9 cellular contexts compared by ENCODE assay signal in the genomic region with DNA sequence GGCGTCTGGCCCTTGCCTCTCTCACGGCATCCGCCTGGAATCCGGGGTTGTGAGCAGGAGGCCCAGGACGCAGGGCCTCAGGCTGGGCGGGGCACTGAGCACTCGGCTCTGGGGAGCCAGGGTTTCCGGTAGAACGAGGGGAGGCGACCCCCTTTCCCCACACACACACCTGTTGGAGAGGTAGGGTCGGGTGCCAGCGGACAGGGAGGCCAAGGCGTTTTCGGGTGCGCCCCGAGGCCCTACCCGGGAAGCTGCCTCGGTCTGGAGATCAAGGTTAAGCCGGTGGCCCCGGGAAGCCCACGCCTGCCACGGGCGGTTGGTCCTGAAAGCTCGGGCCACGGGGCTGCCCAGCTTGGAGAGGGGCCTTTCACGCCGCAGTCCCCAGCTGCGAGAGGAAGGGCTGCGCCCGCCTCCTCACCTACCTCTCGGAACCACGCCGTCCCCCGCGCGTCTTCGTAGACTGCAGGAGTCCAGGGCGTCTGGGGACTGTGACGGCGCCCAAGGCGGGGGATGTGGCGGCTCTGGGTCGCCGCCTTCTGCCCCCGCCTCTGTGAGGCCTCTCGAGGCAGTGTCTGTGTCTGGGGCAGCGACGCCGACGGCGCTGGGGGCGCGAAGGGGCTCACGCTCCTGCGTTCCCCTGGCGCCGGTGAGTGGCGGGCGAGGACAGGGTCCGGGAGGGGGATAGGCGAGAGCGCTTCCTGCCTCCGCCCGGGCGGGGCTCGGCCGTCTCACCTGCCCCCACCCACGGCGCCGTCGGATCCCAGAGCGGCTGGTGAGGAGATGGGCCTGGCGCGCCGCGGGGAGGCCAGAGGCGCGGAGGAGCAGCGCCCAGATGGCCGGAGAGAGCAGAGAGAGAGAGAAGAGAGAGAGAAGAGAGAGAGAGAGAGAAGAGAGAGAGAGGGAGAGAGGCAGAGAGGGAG. TPM values are rescaled to one million over a fixed set of nuclear protein-coding genes. Genes with fewer than 3 reads are reported as not detected.
DNase-seq lines count a peak whose midpoint lies in the region; ATAC-seq and TF ChIP-seq lines count a peak whose summit lies in the region.
"Had no signal": no experiment of that assay in that cellular context is flagged by ENCODE, and none has a peak within 500 bp of the region (broad histone marks: within the 10 kb centered on the region; RNA-seq: fewer than 3 reads in every experiment).

No MANE protein-coding gene starts in this region.

- WGBS in neuronal stem cell (ENCODE audit: extremely low coverage in 2 of 2, insufficient read length in 2 of 2, insufficient replicate concordance in 1 of 2), 2 donors = no CpG with 5 or more reads among the region's 80 CpGs

- H3K4ac ChIP-seq in neuronal stem cell (ENCODE audit: low read length) = no peak overlapping the region

- no peak overlapping the region for H2AK5ac ChIP-seq in neuronal stem cell (ENCODE audit: low read depth, low read length)

- no peak overlapping the region for H4K8ac ChIP-seq in neuronal stem cell (ENCODE audit: low read depth, low read length)

- peak overlapping the region; percentile 35 for H2AFZ ChIP-seq in neuronal stem cell (ENCODE audit: low read length)

- no peak overlapping the region for H3K18ac ChIP-seq in neuronal stem cell (ENCODE audit: low read length)

- H2BK5ac ChIP-seq in neuronal stem cell (ENCODE audit: low read length) = no peak overlapping the region

- no peak overlapping the region for H3K4me2 ChIP-seq in neuronal stem cell (ENCODE audit: insufficient read depth, low read length, poor library complexity, severe bottlenecking)

- ATAC-seq in GM21360 (IDR thresholded peaks at IDR 0.05; ENCODE audit: unreplicated experiment) (no peak), GM21381 (IDR thresholded peaks at IDR 0.05; ENCODE audit: unreplicated experiment) (no peak)

- TF ChIP-seq CTCF in NB4 (IDR thresholded peaks at IDR 0.05; ENCODE audit: low read depth, low read length) = no peak
- no peak for TF ChIP-seq CTCF in astrocyte of the spinal cord (IDR thresholded peaks at IDR 0.05; ENCODE audit: low read depth, low read length)

- no peak overlapping the region for H3K27ac ChIP-seq in neuronal stem cell (replicated peaks; ENCODE audit: low read length)

- H3K9me3 ChIP-seq in neuronal stem cell (replicated peaks in 1 of 2; ENCODE audit: control insufficient read depth in 2 of 2, insufficient read depth in 1 of 2, low read depth in 1 of 2, low read length in 2 of 2) = peaks cover 2 to 3% of the 10 kb centered on the region in 2 donors

- no peak overlapping the region for H2BK15ac ChIP-seq in neuronal stem cell (ENCODE audit: low read length)

- no peak overlapping the region for H4K91ac ChIP-seq in neuronal stem cell (ENCODE audit: low read depth, low read length, poor library complexity)

- H3K4me1 ChIP-seq in neuronal stem cell (ENCODE audit: control insufficient read depth in 2 of 2, insufficient read depth in 1 of 2, low read depth in 1 of 2, low read length in 2 of 2) = no peaks in the 10 kb centered on the region

- peak overlapping the region; percentile 17 for H3K14ac ChIP-seq in neuronal stem cell (ENCODE audit: low read length)

- in situ Hi-C loops in astrocyte of the spinal cord (cut with HindIII; ENCODE audit: low sequenced_read_pairs) = no loop called here

- H3K4me3 ChIP-seq in NB4 (ENCODE audit: low read depth, low read length) (no peak overlapping the region), astrocyte of the spinal cord (ENCODE audit: low read depth, low read length) (peak overlapping the region; percentile 48), neuronal stem cell (ENCODE audit: low read length in 2 of 2) (no peak overlapping the region)

- H3K9ac ChIP-seq in neuronal stem cell (ENCODE audit: low read depth, low read length, poor library complexity) = no peak overlapping the region

- peak overlapping the region; percentile 90 for H3K23ac ChIP-seq in neuronal stem cell (ENCODE audit: low read depth, low read length, poor library complexity)

- H3K79me1 ChIP-seq in neuronal stem cell (ENCODE audit: low read depth, low read length) = no peaks in the 10 kb centered on the region

- DNase-seq in GM03348 (ENCODE audit: low spot score) (peak; percentile 75), NB4 (ENCODE audit: low read depth) (peak; percentile 21), astrocyte of the spinal cord (ENCODE audit: low read depth, low spot score) (peak; percentile 39), neuronal stem cell (ENCODE audit: low spot score) (no peak), NCI-H2171 (lab: John Stamatoyannopoulos, UW) (no peak)
- DNase-seq in effector CD8-positive, alpha-beta T cell (lab: John Stamatoyannopoulos, UW) = no peak
- DNase-seq: right cardiac atrium had no signal

- TF ChIP-seq POLR2A in NB4 (IDR thresholded peaks at IDR 0.05; ENCODE audit: extremely low read depth, insufficient read length) = no peak

- H2BK120ac ChIP-seq in neuronal stem cell (ENCODE audit: low read depth, low read length) = no peak overlapping the region

- peaks cover 45 to 85% (median 79%) of the 10 kb centered on the region in 3 experiments for H3K27me3 ChIP-seq in neuronal stem cell (ENCODE audit: control insufficient read depth in 3 of 3, insufficient read depth in 3 of 3, low read depth in 1 of 3, low read length in 3 of 3)

- no peak overlapping the region for H2BK12ac ChIP-seq in neuronal stem cell (ENCODE audit: low read length)

- no peaks in the 10 kb centered on the region for H3K36me3 ChIP-seq in neuronal stem cell (replicated peaks in 1 of 2; ENCODE audit: control insufficient read depth in 2 of 2, insufficient read depth in 2 of 2, low read length in 2 of 2)

RNA-seq across cellular contexts. Expression of gene HOXB9, which starts 20.3 kb away (rescaled TPM):
- polyA plus RNA-seq in neuronal stem cell (2013, experiment 1 of 2) = not detected
- polyA plus RNA-seq in neuronal stem cell (2013, experiment 2 of 2) = not detected

RNA-seq across cellular contexts. Expression of gene HOXB8, which starts 31.4 kb away (rescaled TPM):
- polyA plus RNA-seq in neuronal stem cell (2013, experiment 1 of 2) = not detected
- not detected for polyA plus RNA-seq in neuronal stem cell (2013, experiment 2 of 2)
- polyA plus RNA-seq: right cardiac atrium had no signal

RNA-seq across cellular contexts. Expression of gene HOXB7, which starts 35.6 kb away (rescaled TPM):
- not detected for polyA plus RNA-seq in neuronal stem cell (2013, experiment 1 of 2)
- polyA plus RNA-seq in neuronal stem cell (2013, experiment 2 of 2) = not detected

RNA-seq across cellular contexts. Expression of gene HOXB6, which starts 41.7 kb away (rescaled TPM):
- polyA plus RNA-seq in neuronal stem cell (2013, experiment 1 of 2) = not detected
- polyA plus RNA-seq in neuronal stem cell (2013, experiment 2 of 2) = not detected

RNA-seq across cellular contexts. Expression of gene HOXB5, which starts 52.9 kb away (rescaled TPM):
- not detected for polyA plus RNA-seq in neuronal stem cell (2013, experiment 1 of 2)
- not detected for polyA plus RNA-seq in neuronal stem cell (2013, experiment 2 of 2)

Comparison
In these comparisons a context has a peak if more than half of its experiments do, and no peak if none do; other contexts are left out.
1. DNase-seq: peak in GM03348 (single experiment), NB4 (single experiment) and astrocyte of the spinal cord (single experiment); none in neuronal stem cell (single experiment), NCI-H2171 (single experiment) and effector CD8-positive, alpha-beta T cell (single experiment).